In the genomic region with DNA sequence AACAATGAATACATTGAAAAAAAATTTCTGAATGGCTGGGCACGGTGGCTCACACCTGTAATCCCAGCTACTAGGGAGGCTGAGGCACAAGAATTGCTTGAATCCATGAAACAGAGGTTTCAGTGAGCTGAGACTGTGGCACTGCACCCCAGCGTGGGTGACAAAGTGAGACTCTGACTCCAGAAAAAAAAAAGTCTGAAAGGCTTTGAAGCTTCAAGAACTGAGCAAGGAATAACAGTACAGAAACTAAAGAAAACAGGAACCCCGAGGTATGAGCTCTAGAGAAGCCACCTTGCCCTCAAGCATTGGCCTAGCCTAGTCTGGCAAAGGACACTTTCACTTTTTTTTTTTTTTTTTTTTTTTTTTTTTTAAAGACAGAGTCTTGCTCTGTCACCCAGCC, we compare ENCODE assay signal across 11 cellular contexts. TPM values are rescaled to one million over a fixed set of nuclear protein-coding genes. Genes with fewer than 3 reads are reported as not detected.
DNase-seq lines count a peak whose midpoint lies in the region; ATAC-seq, FAIRE-seq and TF ChIP-seq lines count a peak whose summit lies in the region.
"Had no signal": no experiment of that assay in that cellular context is flagged by ENCODE, and none has a peak within 500 bp of the region (broad histone marks: within the 10 kb centered on the region; RNA-seq: fewer than 3 reads in every experiment).

No MANE protein-coding gene starts in this region.

- no peaks in the 10 kb centered on the region for H4K20me1 ChIP-seq in BLaER1

- H3K9ac ChIP-seq in BLaER1, result no peak overlapping the region

- peak overlapping the region; percentile 91; the same call in 1 of the 2 replicates for H3K27ac ChIP-seq in BLaER1
- peak overlapping the region in 3 of 4 donors; percentile 9 to 54 (median 31) for H3K27ac ChIP-seq in esophagus squamous epithelium
- no peak overlapping the region for H3K27ac ChIP-seq in pancreas

- peaks cover 33% of the 10 kb centered on the region for H3K4me1 ChIP-seq in BLaER1
- peaks cover 24 to 82% (median 38%) of the 10 kb centered on the region in 3 donors for H3K4me1 ChIP-seq in esophagus squamous epithelium
- H3K4me1 ChIP-seq in pancreas, result peaks cover 14 to 27% (median 20%) of the 10 kb centered on the region in 3 donors

- H3K36me3 ChIP-seq in BLaER1, result peaks cover 11% of the 10 kb centered on the region
- H3K36me3 ChIP-seq in esophagus squamous epithelium, result peaks cover 0 to 11% (median 6%) of the 10 kb centered on the region in 3 donors
- peaks cover 0 to 5% (median 3%) of the 10 kb centered on the region in 3 donors for H3K36me3 ChIP-seq in pancreas

- H3K9me3 ChIP-seq in BLaER1 (no peaks in the 10 kb centered on the region), esophagus squamous epithelium (no peaks in the 10 kb centered on the region), pancreas (no peaks in the 10 kb centered on the region)

- no peak for TF ChIP-seq POLR2A in esophagus squamous epithelium (IDR thresholded peaks at IDR 0.05)

- DNase-seq in NAMALWA (ENCODE audit: low spot score), result peak; percentile 43
- no peak for DNase-seq in esophagus squamous epithelium (lab: John Stamatoyannopoulos, UW)
- no peak for DNase-seq in NCI-H526 (lab: John Stamatoyannopoulos, UW)
- no peak for DNase-seq in islet precursor cell
- no peak for DNase-seq in pancreas
- DNase-seq in NCI-H1930 (lab: John Stamatoyannopoulos, UW), result no peak
- DNase-seq: H7, NCI-H1105 had no signal

- H3K4me3 ChIP-seq in BLaER1 (no peak overlapping the region), esophagus squamous epithelium (no peak overlapping the region), pancreas (no peak overlapping the region)

- peak; percentile 86 for ATAC-seq in GM19395 (IDR thresholded peaks at IDR 0.05; ENCODE audit: unreplicated experiment)
- ATAC-seq in pancreas, result no peak

- TF ChIP-seq CTCF in esophagus squamous epithelium (IDR thresholded peaks at IDR 0.05) (no peak), pancreas (IDR thresholded peaks at IDR 0.05) (no peak)

- intact Hi-C loops in esophagus squamous epithelium (cut with DNase I), result no loop called here
- intact Hi-C loops in pancreas (cut with DNase I), result loop anchor here in 1 of 3 donors (10.0 kb wide), 1 partner anchor 53 kb away; no protein-coding TSS in a partner anchor

- FAIRE-seq in pancreas (lab: Jason Lieb, UNC), result no peak
- FAIRE-seq: TTC549 had no signal

- 35 to 44% methylated on average over 3 of the region's 3 CpGs for WGBS in esophagus squamous epithelium, 2 donors
- 70 to 84% methylated on average over 3 of the region's 3 CpGs for WGBS in pancreas, 2 donors

- H3K27me3 ChIP-seq in BLaER1, result no peaks in the 10 kb centered on the region
- H3K27me3 ChIP-seq in esophagus squamous epithelium, result no peaks in the 10 kb centered on the region
- no peaks in the 10 kb centered on the region for H3K27me3 ChIP-seq in pancreas

- peak overlapping the region; percentile 73 for H3K4me2 ChIP-seq in BLaER1

RNA-seq across cellular contexts. Expression of gene TEX2, which starts 45.0 kb away (rescaled TPM):
- total RNA-seq in esophagus squamous epithelium (10 to 100 TPM; 25.5 to 33.0 (median 29.7) TPM), pancreas (10 to 100 TPM; 19.5 to 30.3 (median 26.5) TPM)
- polyA plus RNA-seq in pancreas, result 1 to 10 TPM; 8.9 TPM

Comparison
In these comparisons a context has a peak if more than half of its experiments do, and no peak if none do; other contexts are left out.
1. H3K27ac ChIP-seq: peak in BLaER1 (single experiment) and esophagus squamous epithelium (3 of 4); none in pancreas (0 of 4).